In genomic region chr17:4412933-4413831, GRCh38 we compare ENCODE assay signal across 8 cellular contexts. TPM values are rescaled to one million over a fixed set of nuclear protein-coding genes. Genes with fewer than 3 reads are reported as not detected.
DNase-seq lines count a peak whose midpoint lies in the region; ATAC-seq and TF ChIP-seq lines count a peak whose summit lies in the region.

No MANE protein-coding gene starts in this region.

- DNase-seq in AML-193 (lab: John Stamatoyannopoulos, UW) = peak; percentile 44 to 54
- DNase-seq in NCI-H1092 (lab: John Stamatoyannopoulos, UW) = peak; percentile 65
- DNase-seq in SK-N-MC (ENCODE audit: low read depth, low spot score) = peak; percentile 24
- peak; percentile 90 for DNase-seq in activated gamma-delta T cell treated with anti-CD3 and anti-CD28 coated beads, Interleukin-2, amount 50 U/mL, for 16 hours (ENCODE audit: low read depth)
- DNase-seq in germinal center (ENCODE audit: low spot score) = peak; percentile 85
- DNase-seq in ovary = peak; percentile 92 to 97 (median 95)
- peak; percentile 96 for DNase-seq in testis

- intact Hi-C loops in ovary (cut with DNase I) = loop anchor here (2.0 to 5.0 kb wide), 3 partner anchors 196 to 211 kb away; no protein-coding TSS in a partner anchor
- intact Hi-C loops in testis (cut with DNase I; ENCODE audit: low total_unique reads) = loop anchor here (5.0 kb wide), 1 partner anchor 196 kb away; no protein-coding TSS in a partner anchor

- no peak for TF ChIP-seq POLR2A in ovary (IDR thresholded peaks at IDR 0.05)
- no peak for TF ChIP-seq POLR2A in testis (IDR thresholded peaks at IDR 0.05)

- H3K36me3 ChIP-seq in SK-N-MC (ENCODE audit: insufficient read depth, low read length) (no peaks in the 10 kb centered on the region), ovary (no peaks in the 10 kb centered on the region), testis (ENCODE audit: low read depth, missing control alignments) (no peaks in the 10 kb centered on the region)

- TF ChIP-seq EP300 in ovary (IDR thresholded peaks at IDR 0.05) = no peak

- H3K4me3 ChIP-seq in SK-N-MC (0 out of 2 replicates have a peak overlapping the region, but pooled peaks have one; percentile 17), ovary (no peak overlapping the region), testis (no peak overlapping the region)

- H3K27ac ChIP-seq in SK-N-MC (no peak overlapping the region), ovary (no peak overlapping the region), testis (no peak overlapping the region)

- peak; percentile 57 for ATAC-seq in GM21360 (IDR thresholded peaks at IDR 0.05; ENCODE audit: unreplicated experiment)

- H3K9ac ChIP-seq in SK-N-MC (ENCODE audit: insufficient read length) = no peak overlapping the region

- 33 to 36% (median 36%) methylated on average over 26 to 27 of the region's 27 CpGs for WGBS in ovary, 3 donors
- 21% methylated on average over 24 to 27 of the region's 27 CpGs for WGBS in testis, 2 donors

- peak; percentile 85 to 96 (median 92) for TF ChIP-seq CTCF in ovary (IDR thresholded peaks at IDR 0.05)
- peak; percentile 86 to 96 (median 94) for TF ChIP-seq CTCF in testis (IDR thresholded peaks at IDR 0.05)

- H3K27me3 ChIP-seq in ovary = no peaks in the 10 kb centered on the region
- H3K27me3 ChIP-seq in testis = no peaks in the 10 kb centered on the region

- H3K4me1 ChIP-seq in ovary (ENCODE audit: insufficient read depth) = no peaks in the 10 kb centered on the region
- peaks cover 2% of the 10 kb centered on the region for H3K4me1 ChIP-seq in testis

- H3K9me3 ChIP-seq in SK-N-MC (ENCODE audit: low read depth, low read length) (no peaks in the 10 kb centered on the region), ovary (no peaks in the 10 kb centered on the region), testis (no peaks in the 10 kb centered on the region)

RNA-seq across cellular contexts. Expression of gene SPNS3, which starts 20.6 kb away (rescaled TPM):
- total RNA-seq in ovary = under 1 TPM in 4 of 7 donors, not detected in 3; 0.10 to 0.80 (median 0.36) TPM
- polyA plus RNA-seq in ovary = under 1 TPM in 1 of 2 donors, not detected in 1; 0.06 TPM
- total RNA-seq in testis = 1 to 10 TPM in 1 of 2 donors, under 1 TPM in 1; 0.39 to 1.4 TPM
- 0.75 TPM for polyA plus RNA-seq in testis (ENCODE audit: insufficient read depth, low read depth, low replicate concordance)

RNA-seq across cellular contexts. Expression of gene UBE2G1, which starts 46.7 kb away (rescaled TPM):
- 10 to 100 TPM; 30.5 to 46.1 (median 36.5) TPM for total RNA-seq in ovary
- polyA plus RNA-seq in ovary = 10 to 100 TPM; 12.4 to 50.7 TPM
- 10 to 100 TPM; 60.7 to 66.1 TPM for total RNA-seq in testis
- polyA plus RNA-seq in testis (ENCODE audit: insufficient read depth, low read depth, low replicate concordance) = 50.1 TPM

Comparison
In these comparisons a context has a peak if more than half of its experiments do, and no peak if none do; other contexts are left out.
1. DNase-seq: peak in every context shown above with its lines; median percentile 96 in testis; 95 in ovary; 90 in activated gamma-delta T cell treated with anti-CD3 and anti-CD28 coated beads, Interleukin-2, amount 50 U/mL, for 16 hours; 85 in germinal center; 65 in NCI-H1092; 49 in AML-193; 24 in SK-N-MC.